38 cellular contexts compared by ENCODE assay signal in genomic region chr18:61062241-61062640, GRCh38.
"Had no signal": no experiment of that assay in that cellular context is flagged by ENCODE, and none has a peak within 500 bp of the region (broad histone marks: within the 10 kb centered on the region; RNA-seq: fewer than 3 reads in every experiment).

No MANE protein-coding gene starts in this region.

- H3K36me3 Mint-ChIP-seq: activated naive CD4-positive, alpha-beta T cell treated with anti-CD3 and anti-CD28 coated beads, Interleukin-2, amount 10 ng/mL, durations not matched to agents 7 days and 5 days; activated naive CD4-positive, alpha-beta T cell treated with anti-CD3 and anti-CD28 coated beads, Interleukin-2, amount 50 U/mL, for 24 hours; activated naive CD4-positive, alpha-beta T cell treated with anti-CD3 and anti-CD28 coated beads, Interleukin-2, amount 50 U/mL, for 72 hours; activated naive CD8-positive, alpha-beta T cell; activated naive CD8-positive, alpha-beta T cell treated with anti-CD3 and anti-CD28 coated beads for 36 hours; activated naive CD8-positive, alpha-beta T cell treated with anti-CD3 and anti-CD28 coated beads, Interleukin-2, amount 10 ng/mL, durations not matched to agents 7 days and 5 days; brain had no signal

- H3K4me3 ChIP-seq: adrenal gland, ascending aorta, body of pancreas, breast epithelium, cardiac muscle cell had no signal

- H3K27me3 ChIP-seq: adrenal gland, ascending aorta, body of pancreas, brain microvascular endothelial cell, breast epithelium, cardiac muscle cell had no signal

- DNase-seq: activated effector memory CD4-positive, alpha-beta T cell treated with anti-CD3 and anti-CD28 coated beads, Interleukin-2, amount 50 U/mL, for 16 hours; activated effector memory CD4-positive, alpha-beta T cell treated with Interleukin-2 at 50 U/mL for 16 hours; activated gamma-delta T cell; activated gamma-delta T cell treated with Interleukin-2 at 50 U/mL for 16 hours; activated naive CD4-positive, alpha-beta T cell; activated naive CD4-positive, alpha-beta T cell treated with anti-CD3 and anti-CD28 coated beads for 36 hours; activated naive CD4-positive, alpha-beta T cell treated with anti-CD3 and anti-CD28 coated beads, Interleukin-2, amount 10 ng/mL, durations not matched to agents 7 days and 5 days; activated naive CD4-positive, alpha-beta T cell treated with anti-CD3 and anti-CD28 coated beads, Interleukin-2, amount 50 U/mL, for 16 hours; activated naive CD4-positive, alpha-beta T cell treated with Interleukin-2 at 50 U/mL for 16 hours; activated naive CD8-positive, alpha-beta T cell treated with anti-CD3 and anti-CD28 coated beads for 36 hours; activated naive CD8-positive, alpha-beta T cell treated with anti-CD3 and anti-CD28 coated beads, Interleukin-2, amount 10 ng/mL, durations not matched to agents 7 days and 5 days; activated naive CD8-positive, alpha-beta T cell treated with anti-CD3 and anti-CD28 coated beads, Interleukin-2, amount 50 U/mL, for 24 hours; activated T-cell treated with anti-CD3 and anti-CD28 coated beads for 4 hours; activated T-cell treated with anti-CD3 and anti-CD28 coated beads, Interleukin-2, amount 50 U/mL, for 1 hour; activated T-cell treated with anti-CD3 and anti-CD28 coated beads, Interleukin-2, amount 50 U/mL, for 24 hours; activated T-cell treated with anti-CD3 and anti-CD28 coated beads, Interleukin-2, amount 50 U/mL, for 4 hours; activated T-cell treated with anti-CD3 and anti-CD28 coated beads, Interleukin-2, amount 50 U/mL, for 48 hours; activated T-cell treated with anti-CD3 and anti-CD28 coated beads, Interleukin-2, amount 50 U/mL, for 72 hours; adrenal gland; amniotic stem cell; amygdala; anterior cingulate cortex; aorta; body of pancreas; brain microvascular endothelial cell; caudate nucleus; central memory CD4-positive, alpha-beta T cell; cerebellar nuclear complex had no signal

- ATAC-seq: activated naive CD4-positive, alpha-beta T cell treated with anti-CD3 and anti-CD28 coated beads, Interleukin-2, amount 50 U/mL, for 72 hours; activated naive CD8-positive, alpha-beta T cell treated with anti-CD3 and anti-CD28 coated beads, Interleukin-2, amount 50 U/mL, for 24 hours; activated T-cell treated with anti-CD3 and anti-CD28 coated beads, Interleukin-2, amount 50 U/mL, for 4 hours; activated T-cell treated with anti-CD3 and anti-CD28 coated beads, Interleukin-2, amount 50 U/mL, for 72 hours; body of pancreas had no signal

- H3K4me3 Mint-ChIP-seq: activated naive CD4-positive, alpha-beta T cell treated with anti-CD3 and anti-CD28 coated beads for 36 hours; activated naive CD4-positive, alpha-beta T cell treated with anti-CD3 and anti-CD28 coated beads, Interleukin-2, amount 10 ng/mL, durations not matched to agents 7 days and 5 days; activated naive CD4-positive, alpha-beta T cell treated with anti-CD3 and anti-CD28 coated beads, Interleukin-2, amount 50 U/mL, for 24 hours; activated naive CD8-positive, alpha-beta T cell; activated naive CD8-positive, alpha-beta T cell treated with anti-CD3 and anti-CD28 coated beads for 36 hours; activated naive CD8-positive, alpha-beta T cell treated with anti-CD3 and anti-CD28 coated beads, Interleukin-2, amount 10 ng/mL, durations not matched to agents 7 days and 5 days; activated naive CD8-positive, alpha-beta T cell treated with anti-CD3 and anti-CD28 coated beads, Interleukin-2, amount 50 U/mL, for 24 hours; activated T-cell treated with anti-CD3 and anti-CD28 coated beads, Interleukin-2, amount 50 U/mL, for 24 hours; activated T-cell treated with anti-CD3 and anti-CD28 coated beads, Interleukin-2, amount 50 U/mL, for 4 hours; activated T-cell treated with anti-CD3 and anti-CD28 coated beads, Interleukin-2, amount 50 U/mL, for 72 hours; activated T-helper 1 cell treated with anti-CD3 and anti-CD28 coated beads, Interleukin-12 subunit alpha, Interleukin-12 subunit beta, Interleukin-2, Interleukin-4 antibody, amounts not matched to agents 30 ng/mL and 10 ng/mL and 1 ng/mL, durations not matched to agents 14 hours and 24 hours and 36 hours; brain; central memory CD8-positive, alpha-beta T cell had no signal

- H3K36me3 ChIP-seq: adrenal gland, ascending aorta, brain microvascular endothelial cell, breast epithelium, cardiac muscle cell had no signal

- H3K9me3 ChIP-seq: ascending aorta, body of pancreas, breast epithelium had no signal

- H3K27ac Mint-ChIP-seq: activated naive CD4-positive, alpha-beta T cell treated with anti-CD3 and anti-CD28 coated beads for 36 hours; activated naive CD4-positive, alpha-beta T cell treated with anti-CD3 and anti-CD28 coated beads, Interleukin-2, amount 10 ng/mL, durations not matched to agents 7 days and 5 days; activated naive CD4-positive, alpha-beta T cell treated with anti-CD3 and anti-CD28 coated beads, Interleukin-2, amount 50 U/mL, for 24 hours; activated naive CD4-positive, alpha-beta T cell treated with anti-CD3 and anti-CD28 coated beads, Interleukin-2, amount 50 U/mL, for 72 hours; activated naive CD8-positive, alpha-beta T cell; activated naive CD8-positive, alpha-beta T cell treated with anti-CD3 and anti-CD28 coated beads for 36 hours; activated naive CD8-positive, alpha-beta T cell treated with anti-CD3 and anti-CD28 coated beads, Interleukin-2, amount 10 ng/mL, durations not matched to agents 7 days and 5 days; activated naive CD8-positive, alpha-beta T cell treated with anti-CD3 and anti-CD28 coated beads, Interleukin-2, amount 50 U/mL, for 24 hours; activated T-cell treated with anti-CD3 and anti-CD28 coated beads, Interleukin-2, amount 50 U/mL, for 24 hours; activated T-cell treated with anti-CD3 and anti-CD28 coated beads, Interleukin-2, amount 50 U/mL, for 72 hours; activated T-helper 1 cell treated with anti-CD3 and anti-CD28 coated beads, Interleukin-12 subunit alpha, Interleukin-12 subunit beta, Interleukin-2, Interleukin-4 antibody, amounts not matched to agents 30 ng/mL and 10 ng/mL and 1 ng/mL, durations not matched to agents 14 hours and 24 hours and 36 hours; activated T-helper 2 cell treated with anti-CD3 and anti-CD28 coated beads, Interferon-gamma antibody, Interleukin-2, Interleukin-4, amounts not matched to agents 10 μg/mL and 5 μg/mL and 100 μg/mL, durations not matched to agents 14 hours and 24 hours and 36 hours; brain had no signal

- H3K27ac ChIP-seq: adrenal gland, ascending aorta, body of pancreas, brain microvascular endothelial cell, breast epithelium, cardiac muscle cell had no signal

- H3K9me3 Mint-ChIP-seq: activated naive CD4-positive, alpha-beta T cell treated with anti-CD3 and anti-CD28 coated beads for 36 hours; activated naive CD8-positive, alpha-beta T cell treated with anti-CD3 and anti-CD28 coated beads for 36 hours; activated naive CD8-positive, alpha-beta T cell treated with anti-CD3 and anti-CD28 coated beads, Interleukin-2, amount 10 ng/mL, durations not matched to agents 7 days and 5 days; activated naive CD8-positive, alpha-beta T cell treated with anti-CD3 and anti-CD28 coated beads, Interleukin-2, amount 50 U/mL, for 24 hours; activated T-cell treated with anti-CD3 and anti-CD28 coated beads, Interleukin-2, amount 50 U/mL, for 72 hours had no signal

- H3K4me1 Mint-ChIP-seq: activated naive CD4-positive, alpha-beta T cell treated with anti-CD3 and anti-CD28 coated beads, Interleukin-2, amount 10 ng/mL, durations not matched to agents 7 days and 5 days; activated naive CD4-positive, alpha-beta T cell treated with anti-CD3 and anti-CD28 coated beads, Interleukin-2, amount 50 U/mL, for 24 hours; activated naive CD8-positive, alpha-beta T cell treated with anti-CD3 and anti-CD28 coated beads for 36 hours; activated naive CD8-positive, alpha-beta T cell treated with anti-CD3 and anti-CD28 coated beads, Interleukin-2, amount 10 ng/mL, durations not matched to agents 7 days and 5 days; activated naive CD8-positive, alpha-beta T cell treated with anti-CD3 and anti-CD28 coated beads, Interleukin-2, amount 50 U/mL, for 24 hours; central memory CD8-positive, alpha-beta T cell had no signal

- H3K27me3 Mint-ChIP-seq: activated naive CD4-positive, alpha-beta T cell treated with anti-CD3 and anti-CD28 coated beads, Interleukin-2, amount 10 ng/mL, durations not matched to agents 7 days and 5 days; activated naive CD4-positive, alpha-beta T cell treated with anti-CD3 and anti-CD28 coated beads, Interleukin-2, amount 50 U/mL, for 24 hours; activated naive CD8-positive, alpha-beta T cell; activated naive CD8-positive, alpha-beta T cell treated with anti-CD3 and anti-CD28 coated beads for 36 hours; activated naive CD8-positive, alpha-beta T cell treated with anti-CD3 and anti-CD28 coated beads, Interleukin-2, amount 10 ng/mL, durations not matched to agents 7 days and 5 days; activated naive CD8-positive, alpha-beta T cell treated with anti-CD3 and anti-CD28 coated beads, Interleukin-2, amount 50 U/mL, for 24 hours; activated T-cell treated with anti-CD3 and anti-CD28 coated beads, Interleukin-2, amount 50 U/mL, for 24 hours; central memory CD8-positive, alpha-beta T cell had no signal

- H3K4me1 ChIP-seq: adrenal gland, ascending aorta, body of pancreas, breast epithelium had no signal
